Comparison of ENCODE assay signal across 29 cellular contexts in genomic region chr14:102809870-102810269, GRCh38. TPM values are rescaled to one million over a fixed set of nuclear protein-coding genes. Genes with fewer than 3 reads are reported as not detected.
A peak's percentile ranks its signal among the peaks of the same experiment; 100 is the strongest.
DNase-seq lines count a peak whose midpoint lies in the region; ATAC-seq and TF ChIP-seq lines count a peak whose summit lies in the region.
"Had no signal": no experiment of that assay in that cellular context is flagged by ENCODE, and none has a peak within 500 bp of the region (broad histone marks: within the 10 kb centered on the region; RNA-seq: fewer than 3 reads in every experiment).

No MANE protein-coding gene starts in this region.

- CTCF ChIA-PET in activated B cell treated with CpG ODN at 0.5 μM for 24 hours (lab: Charles Lee): no interaction called here

- intact Hi-C loops in activated CD4-positive, alpha-beta T cell treated with anti-CD3 and anti-CD28 coated beads, Interleukin-2, amount 10 ng/mL, durations not matched to agents 24 days and 14 days (cut with micrococcal nuclease): no loop called here
- intact Hi-C loops in activated B cell treated with CpG ODN at 0.5 μM for 24 hours (cut with micrococcal nuclease): loop anchor here (5.0 to 10.0 kb wide), 2 partner anchors 92 to 215 kb away; partner anchors contain the start of gene RCOR1

- DNase-seq in activated CD4-positive, alpha-beta T cell treated with anti-CD3 and anti-CD28 coated beads, Interleukin-2, amount 10 ng/mL, durations not matched to agents 24 days and 14 days: no peak
- no peak for DNase-seq in activated CD4-positive, alpha-beta T cell treated with anti-CD3 and anti-CD28 coated beads for 1 hour
- DNase-seq in CD4-positive, CD25-positive, alpha-beta regulatory T cell: no peak
- DNase-seq in activated B cell treated with CpG ODN at 0.5 μM for 24 hours (no peak), memory B cell (ENCODE audit: low spot score in 2 of 2) (no peak), NCI-H2171 treated with DMSO at 0.1 percent for 48 hours (lab: John Stamatoyannopoulos, UW) (no peak), GM19240 (ENCODE audit: insufficient read length, low spot score) (no peak)
- DNase-seq: activated CD4-positive, alpha-beta T cell treated with anti-CD3 and anti-CD28 coated beads, Interleukin-2, amount 50 U/mL, for 4 hours; amniotic stem cell; DND-41; effector CD8-positive, alpha-beta T cell; foreskin fibroblast; H7; heart right ventricle; Kasumi-1; NCI-H1694; NCI-H2171; NCI-H524; sigmoid colon; SJCRH30; stimulated activated CD4-positive, alpha-beta T cell treated with anti-CD3 and anti-CD28 coated beads, Interleukin-15, amount 100 ng/mL, for 24 hours; WERI-Rb-1 had no signal

- TF ChIP-seq CTCF in activated B cell treated with CpG ODN at 0.5 μM for 24 hours (IDR thresholded peaks at IDR 0.05): no peak

- H3K36me3 ChIP-seq in CD4-positive, CD25-positive, alpha-beta regulatory T cell (ENCODE audit: control insufficient read depth, insufficient read depth, low read length): no peaks in the 10 kb centered on the region
- H3K36me3 ChIP-seq: breast epithelium, heart right ventricle, sigmoid colon, SJCRH30, WERI-Rb-1 had no signal

- H3K9me3 Mint-ChIP-seq in activated CD4-positive, alpha-beta T cell treated with anti-CD3 and anti-CD28 coated beads, Interleukin-2, amount 10 ng/mL, durations not matched to agents 24 days and 14 days: peaks cover 3% of the 10 kb centered on the region
- no peaks in the 10 kb centered on the region for H3K9me3 Mint-ChIP-seq in CD4-positive, CD25-positive, alpha-beta regulatory T cell
- no peaks in the 10 kb centered on the region for H3K9me3 Mint-ChIP-seq in activated B cell treated with CpG ODN at 0.5 μM for 24 hours
- H3K9me3 Mint-ChIP-seq in memory B cell: no peaks in the 10 kb centered on the region
- H3K9me3 Mint-ChIP-seq: type B pancreatic cell had no signal

- peaks cover 60% of the 10 kb centered on the region for H3K4me1 ChIP-seq in CD4-positive, CD25-positive, alpha-beta regulatory T cell (ENCODE audit: control insufficient read depth, insufficient read depth, low read length, poor library complexity, severe bottlenecking)
- H3K4me1 ChIP-seq: breast epithelium, sigmoid colon, SJCRH30 had no signal

- H3K27ac ChIP-seq in CD4-positive, CD25-positive, alpha-beta regulatory T cell (ENCODE audit: insufficient read depth, low read length, poor library complexity, severe bottlenecking): peak overlapping the region; percentile 52
- H3K27ac ChIP-seq: A549, breast epithelium, heart right ventricle, neutrophil, sigmoid colon, SJCRH30, WERI-Rb-1 had no signal

- H3K9me3 ChIP-seq in CD4-positive, CD25-positive, alpha-beta regulatory T cell (ENCODE audit: control insufficient read depth in 2 of 2, low read length in 2 of 2): no peaks in the 10 kb centered on the region
- H3K9me3 ChIP-seq: A549, breast epithelium, neutrophil, sigmoid colon, SJCRH30 had no signal

- H3K4me3 Mint-ChIP-seq in activated CD4-positive, alpha-beta T cell treated with anti-CD3 and anti-CD28 coated beads, Interleukin-2, amount 10 ng/mL, durations not matched to agents 24 days and 14 days: no peak overlapping the region
- H3K4me3 Mint-ChIP-seq in CD4-positive, CD25-positive, alpha-beta regulatory T cell: peak overlapping the region in 2 of 4 donors; percentile 4 to 27
- peak overlapping the region; percentile 28 for H3K4me3 Mint-ChIP-seq in activated B cell treated with CpG ODN at 0.5 μM for 24 hours
- no peak overlapping the region for H3K4me3 Mint-ChIP-seq in memory B cell
- H3K4me3 Mint-ChIP-seq: type B pancreatic cell had no signal

- no peak for ATAC-seq in CD4-positive, CD25-positive, alpha-beta regulatory T cell (ENCODE audit: low read depth in 2 of 2)
- no peak for ATAC-seq in activated B cell treated with CpG ODN at 0.5 μM for 24 hours (ENCODE audit: low read depth)
- no peak for ATAC-seq in memory B cell (ENCODE audit: low read depth)
- ATAC-seq in HG02642 (IDR thresholded peaks at IDR 0.05; ENCODE audit: poor library complexity, unreplicated experiment): no peak
- ATAC-seq: A549, heart right ventricle had no signal

- H3K4me1 Mint-ChIP-seq in activated CD4-positive, alpha-beta T cell treated with anti-CD3 and anti-CD28 coated beads, Interleukin-2, amount 10 ng/mL, durations not matched to agents 24 days and 14 days: peaks cover 73% of the 10 kb centered on the region
- H3K4me1 Mint-ChIP-seq in CD4-positive, CD25-positive, alpha-beta regulatory T cell: peaks cover 42 to 88% (median 61%) of the 10 kb centered on the region in 4 donors
- H3K4me1 Mint-ChIP-seq in activated B cell treated with CpG ODN at 0.5 μM for 24 hours (peaks cover 95% of the 10 kb centered on the region), memory B cell (peaks cover 68% of the 10 kb centered on the region)

- H3K27me3 Mint-ChIP-seq in activated CD4-positive, alpha-beta T cell treated with anti-CD3 and anti-CD28 coated beads, Interleukin-2, amount 10 ng/mL, durations not matched to agents 24 days and 14 days: no peaks in the 10 kb centered on the region
- H3K27me3 Mint-ChIP-seq in CD4-positive, CD25-positive, alpha-beta regulatory T cell: no peaks in the 10 kb centered on the region
- H3K27me3 Mint-ChIP-seq in activated B cell treated with CpG ODN at 0.5 μM for 24 hours (no peaks in the 10 kb centered on the region), memory B cell (no peaks in the 10 kb centered on the region)
- H3K27me3 Mint-ChIP-seq: progenitor cell of endocrine pancreas, type B pancreatic cell had no signal

- peak overlapping the region; percentile 68 for H3K27ac Mint-ChIP-seq in activated CD4-positive, alpha-beta T cell treated with anti-CD3 and anti-CD28 coated beads, Interleukin-2, amount 10 ng/mL, durations not matched to agents 24 days and 14 days
- peak overlapping the region; percentile 34 to 67 (median 60) for H3K27ac Mint-ChIP-seq in CD4-positive, CD25-positive, alpha-beta regulatory T cell
- H3K27ac Mint-ChIP-seq in activated B cell treated with CpG ODN at 0.5 μM for 24 hours: peak overlapping the region; percentile 74
- H3K27ac Mint-ChIP-seq in memory B cell: peak overlapping the region; percentile 83
- H3K27ac Mint-ChIP-seq: progenitor cell of endocrine pancreas, type B pancreatic cell had no signal

- POLR2A ChIA-PET in activated B cell treated with CpG ODN at 0.5 μM for 24 hours (lab: Charles Lee): no interaction called here

- peaks cover 56% of the 10 kb centered on the region for H3K36me3 Mint-ChIP-seq in activated CD4-positive, alpha-beta T cell treated with anti-CD3 and anti-CD28 coated beads, Interleukin-2, amount 10 ng/mL, durations not matched to agents 24 days and 14 days (ENCODE audit: low read depth)
- peaks cover 25% of the 10 kb centered on the region for H3K36me3 Mint-ChIP-seq in CD4-positive, CD25-positive, alpha-beta regulatory T cell
- H3K36me3 Mint-ChIP-seq in activated B cell treated with CpG ODN at 0.5 μM for 24 hours (ENCODE audit: low read depth) (peaks cover 50% of the 10 kb centered on the region), memory B cell (peaks cover 11% of the 10 kb centered on the region)

- H3K27me3 ChIP-seq in CD4-positive, CD25-positive, alpha-beta regulatory T cell (ENCODE audit: control insufficient read depth, insufficient read depth, low read length): no peaks in the 10 kb centered on the region
- H3K27me3 ChIP-seq: breast epithelium, heart right ventricle, neutrophil, sigmoid colon, SJCRH30 had no signal

- H3K4me3 ChIP-seq in CD4-positive, CD25-positive, alpha-beta regulatory T cell (ENCODE audit: low read depth, low read length): no peak overlapping the region
- H3K4me3 ChIP-seq: A549, breast epithelium, heart right ventricle, lung, sigmoid colon, SJCRH30 had no signal

RNA-seq across cellular contexts. Expression of gene TRAF3, which starts 32.6 kb away (rescaled TPM):
- total RNA-seq in activated CD4-positive, alpha-beta T cell treated with anti-CD3 and anti-CD28 coated beads, Interleukin-2, amount 10 ng/mL, durations not matched to agents 24 days and 14 days: 64.6 and 68.8 TPM in 2 replicates
- total RNA-seq in CD4-positive, CD25-positive, alpha-beta regulatory T cell: 71.2 TPM
- polyA plus RNA-seq in CD4-positive, CD25-positive, alpha-beta regulatory T cell: 10 to 100 TPM; 17.7 to 26.9 (median 20.4) TPM
- 120 and 124 TPM in 2 replicates for total RNA-seq in activated B cell treated with CpG ODN at 0.5 μM for 24 hours
